Comparison of ENCODE assay signal across 25 cellular contexts in genomic region chr1:185096531-185096930, GRCh38. TPM values are rescaled to one million over a fixed set of nuclear protein-coding genes. Genes with fewer than 3 reads are reported as not detected.
DNase-seq lines count a peak whose midpoint lies in the region; ATAC-seq and TF ChIP-seq lines count a peak whose summit lies in the region.
"Had no signal": no experiment of that assay in that cellular context is flagged by ENCODE, and none has a peak within 500 bp of the region (broad histone marks: within the 10 kb centered on the region; RNA-seq: fewer than 3 reads in every experiment).

No MANE protein-coding gene starts in this region.

- H3K9me3 Mint-ChIP-seq in MCF 10A (ENCODE audit: unreplicated experiment): no peaks in the 10 kb centered on the region
- no peaks in the 10 kb centered on the region for H3K9me3 Mint-ChIP-seq in endodermal cell
- H3K9me3 Mint-ChIP-seq: natural killer cell treated with Interleukin-12 subunit alpha and Interleukin-12 subunit beta and Interleukin-15 and Interleukin-18, amount 100 ng/mL, for 72 hours; stimulated activated memory B cell treated with anti-CD40 and anti-IgM and Interleukin-4, amounts not matched to agents 10 μg/mL and 1 μg/mL and 100 μg/mL, for 72 hours had no signal

- no TSS peak for BruUV-seq in MCF 10A (replicated peaks; lab: Mats Ljungman, UMichigan)

- H3K36me3 Mint-ChIP-seq in MCF 10A (ENCODE audit: insufficient read depth, unreplicated experiment) (peaks cover 31% of the 10 kb centered on the region), endodermal cell (ENCODE audit: low read depth) (peaks cover 74% of the 10 kb centered on the region)

- no peak overlapping the region for H3K4me3 ChIP-seq in breast epithelium
- no peak overlapping the region for H3K4me3 ChIP-seq in fibroblast of the aortic adventitia (ENCODE audit: low read depth, low read length)
- H3K4me3 ChIP-seq in endodermal cell (ENCODE audit: low read length): no peak overlapping the region
- no peak overlapping the region for H3K4me3 ChIP-seq in trophoblast cell (ENCODE audit: low read depth, low read length)
- H3K4me3 ChIP-seq: lung, Peyer's patch, upper lobe of right lung had no signal

- H3K79me1 ChIP-seq in trophoblast cell (ENCODE audit: low read length): no peaks in the 10 kb centered on the region

- H3K79me2 ChIP-seq in trophoblast cell (ENCODE audit: control insufficient read depth, insufficient read depth, low read length, poor library complexity): no peaks in the 10 kb centered on the region

- CTCF ChIA-PET in MCF 10A (lab: Yijun Ruan, JAX): no interaction called here

- H3K4ac ChIP-seq in trophoblast cell (ENCODE audit: low read depth, low read length): no peak overlapping the region

- intact Hi-C loops in MCF 10A (cut with micrococcal nuclease) (no loop called here), breast epithelium (cut with DNase I; ENCODE audit: low total_unique reads) (no loop called here)

- H3K27ac Mint-ChIP-seq in MCF 10A (ENCODE audit: low read depth, unreplicated experiment) (peak overlapping the region; percentile 57), endodermal cell (no peak overlapping the region)
- H3K27ac Mint-ChIP-seq: activated CD4-positive, alpha-beta T cell treated with anti-CD3 and anti-CD28 coated beads for 36 hours; activated naive CD8-positive, alpha-beta T cell; natural killer cell treated with Interleukin-12 subunit alpha and Interleukin-12 subunit beta and Interleukin-15 and Interleukin-18, amount 100 ng/mL, for 72 hours; stimulated activated memory B cell treated with anti-CD40 and anti-IgM and Interleukin-4, amounts not matched to agents 10 μg/mL and 1 μg/mL and 100 μg/mL, for 72 hours had no signal

- H3K4me3 Mint-ChIP-seq in MCF 10A (ENCODE audit: unreplicated experiment) (no peak overlapping the region), endodermal cell (no peak overlapping the region)
- H3K4me3 Mint-ChIP-seq: activated CD4-positive, alpha-beta T cell treated with anti-CD3 and anti-CD28 coated beads for 36 hours; activated naive CD8-positive, alpha-beta T cell; natural killer cell treated with Interleukin-12 subunit alpha and Interleukin-12 subunit beta and Interleukin-15 and Interleukin-18, amount 100 ng/mL, for 72 hours; stimulated activated memory B cell treated with anti-CD40 and anti-IgM and Interleukin-4, amounts not matched to agents 10 μg/mL and 1 μg/mL and 100 μg/mL, for 72 hours had no signal

- H3K27ac ChIP-seq in breast epithelium (no peak overlapping the region), endodermal cell (ENCODE audit: low read depth, low read length) (no peak overlapping the region), trophoblast cell (ENCODE audit: low read depth, low read length) (no peak overlapping the region)
- H3K27ac ChIP-seq: C4-2B, Peyer's patch, upper lobe of right lung had no signal

- POLR2A ChIA-PET in MCF 10A (lab: Yijun Ruan, JAX): interaction anchor here (0.6 to 1.3 kb wide), 3 partner anchors 19 to 56 kb away, joined by 3 to 4 read pairs (median 4); no protein-coding TSS in a partner anchor

- no peak overlapping the region for H2BK120ac ChIP-seq in trophoblast cell (ENCODE audit: insufficient read depth, low read length, poor library complexity)

- H4K12ac ChIP-seq in trophoblast cell (ENCODE audit: low read depth, low read length): no peak overlapping the region

- H2BK12ac ChIP-seq in trophoblast cell (ENCODE audit: low read length): no peak overlapping the region

- H3K23ac ChIP-seq in trophoblast cell (ENCODE audit: low read length): no peak overlapping the region

- H3K36me3 ChIP-seq in breast epithelium: no peaks in the 10 kb centered on the region
- peaks cover 83% of the 10 kb centered on the region for H3K36me3 ChIP-seq in endodermal cell (ENCODE audit: control insufficient read depth, insufficient read depth, low read length)
- H3K36me3 ChIP-seq in trophoblast cell (ENCODE audit: control insufficient read depth in 1 of 2, insufficient read depth in 2 of 2, low read length in 2 of 2): peaks cover 4 to 7% of the 10 kb centered on the region in 2 experiments

- no peak overlapping the region for H2BK5ac ChIP-seq in trophoblast cell (ENCODE audit: low read depth, low read length, poor library complexity)

- H3K9me3 ChIP-seq in breast epithelium (no peaks in the 10 kb centered on the region), endodermal cell (ENCODE audit: control insufficient read depth, low read length) (no peaks in the 10 kb centered on the region), trophoblast cell (ENCODE audit: insufficient read depth, low read depth, low read length) (no peaks in the 10 kb centered on the region)
- H3K9me3 ChIP-seq: Peyer's patch, upper lobe of right lung had no signal

- no peak overlapping the region for H4K91ac ChIP-seq in trophoblast cell (ENCODE audit: low read depth, low read length)

- no peak overlapping the region for H3K4me2 ChIP-seq in trophoblast cell (ENCODE audit: low read length)

- DNase-seq in MCF 10A (ENCODE audit: unreplicated experiment): peak; percentile 24
- no peak for DNase-seq in breast epithelium (ENCODE audit: low spot score in 2 of 2)
- DNase-seq in dermis blood vessel endothelial cell: peak; percentile 68
- DNase-seq in fibroblast of the aortic adventitia (ENCODE audit: low read depth): peak; percentile 24
- DNase-seq in endodermal cell: no peak
- no peak for DNase-seq in trophoblast cell
- DNase-seq in activated naive CD4-positive, alpha-beta T cell treated with anti-CD3 and anti-CD28 coated beads, Interleukin-2, amount 50 U/mL, for 16 hours: no peak
- DNase-seq: activated CD4-positive, alpha-beta T cell treated with anti-CD3 and anti-CD28 coated beads for 36 hours; activated effector memory CD4-positive, alpha-beta T cell treated with Interleukin-2 at 50 U/mL for 16 hours; caudate nucleus; COR-L47; GDM1; MV-4-11; NCI-H146; NCI-H345; Peyer's patch; SIG-M5; upper lobe of right lung had no signal

- no peaks in the 10 kb centered on the region for H3K27me3 ChIP-seq in breast epithelium
- H3K27me3 ChIP-seq in endodermal cell (ENCODE audit: control insufficient read depth, insufficient read depth, low read length, poor library complexity, severe bottlenecking): no peaks in the 10 kb centered on the region
- no peaks in the 10 kb centered on the region for H3K27me3 ChIP-seq in trophoblast cell (ENCODE audit: insufficient read depth, low read length)
- H3K27me3 ChIP-seq: Peyer's patch, upper lobe of right lung had no signal

- H4K8ac ChIP-seq in trophoblast cell (ENCODE audit: low read depth, low read length): no peak overlapping the region

- no peak for TF ChIP-seq CTCF in MCF 10A (IDR thresholded peaks at IDR 0.05; ENCODE audit: unreplicated experiment)
- TF ChIP-seq CTCF in breast epithelium (IDR thresholded peaks at IDR 0.05): no peak
- TF ChIP-seq CTCF in fibroblast of the aortic adventitia (IDR thresholded peaks at IDR 0.05; ENCODE audit: insufficient read depth, low read length): no peak
- no peak for TF ChIP-seq CTCF in endodermal cell (conservative IDR thresholded peaks at IDR 0.05)

- WGBS in endodermal cell (ENCODE audit: insufficient coverage in 1 of 2, insufficient read length in 1 of 2), 2 experiments: 97% methylated on average over 2 of the region's 2 CpGs; no CpG with 5 or more reads in 1 of the 2 experiments
- WGBS in trophoblast cell (ENCODE audit: extremely low coverage, insufficient coverage, insufficient read length): no CpG with 5 or more reads among the region's 2 CpGs

- no peaks in the 10 kb centered on the region for H3K4me1 ChIP-seq in breast epithelium
- H3K4me1 ChIP-seq in endodermal cell (ENCODE audit: control insufficient read depth, insufficient read depth, low read length): no peaks in the 10 kb centered on the region
- H3K4me1 ChIP-seq in trophoblast cell (ENCODE audit: control insufficient read depth in 1 of 2, insufficient read depth in 2 of 2, low read length in 2 of 2): no peaks in the 10 kb centered on the region
- H3K4me1 ChIP-seq: Peyer's patch, upper lobe of right lung had no signal

- peaks cover 11% of the 10 kb centered on the region for H3K4me1 Mint-ChIP-seq in MCF 10A (ENCODE audit: insufficient read depth, unreplicated experiment)
- no peaks in the 10 kb centered on the region for H3K4me1 Mint-ChIP-seq in endodermal cell
- H3K4me1 Mint-ChIP-seq: activated CD4-positive, alpha-beta T cell treated with anti-CD3 and anti-CD28 coated beads for 36 hours; stimulated activated memory B cell treated with anti-CD40 and anti-IgM and Interleukin-4, amounts not matched to agents 10 μg/mL and 1 μg/mL and 100 μg/mL, for 72 hours had no signal

- H3K18ac ChIP-seq in trophoblast cell (ENCODE audit: low read length): no peak overlapping the region

- no peak for TF ChIP-seq POLR2A in breast epithelium (IDR thresholded peaks at IDR 0.05)

- H3K27me3 Mint-ChIP-seq in MCF 10A (ENCODE audit: insufficient read depth, unreplicated experiment) (no peaks in the 10 kb centered on the region), endodermal cell (ENCODE audit: insufficient read depth) (no peaks in the 10 kb centered on the region)
- H3K27me3 Mint-ChIP-seq: activated CD4-positive, alpha-beta T cell treated with anti-CD3 and anti-CD28 coated beads for 36 hours; activated naive CD8-positive, alpha-beta T cell; natural killer cell treated with Interleukin-12 subunit alpha and Interleukin-12 subunit beta and Interleukin-15 and Interleukin-18, amount 100 ng/mL, for 72 hours; stimulated activated memory B cell treated with anti-CD40 and anti-IgM and Interleukin-4, amounts not matched to agents 10 μg/mL and 1 μg/mL and 100 μg/mL, for 72 hours had no signal

- no peak overlapping the region for H3K14ac ChIP-seq in trophoblast cell (ENCODE audit: low read length)

- no peak for ATAC-seq in HG02840 (IDR thresholded peaks at IDR 0.05; ENCODE audit: low FRiP score, unreplicated experiment)
- ATAC-seq: activated CD4-positive, alpha-beta T cell treated with anti-CD3 and anti-CD28 coated beads for 36 hours; HCT116; natural killer cell treated with Interleukin-12 subunit alpha and Interleukin-12 subunit beta and Interleukin-15 and Interleukin-18, amount 100 ng/mL, for 72 hours; stimulated activated memory B cell treated with anti-CD40 and anti-IgM and Interleukin-4, amounts not matched to agents 10 μg/mL and 1 μg/mL and 100 μg/mL, for 72 hours; upper lobe of right lung had no signal

- H2AFZ ChIP-seq in trophoblast cell (ENCODE audit: insufficient read depth, low read length, poor library complexity): no peak overlapping the region

- H3K9ac ChIP-seq in endodermal cell (ENCODE audit: extremely low read depth, low read length, poor library complexity, severe bottlenecking): no peak overlapping the region
- H3K9ac ChIP-seq in trophoblast cell (ENCODE audit: low read length): no peak overlapping the region

- H2AK5ac ChIP-seq in trophoblast cell (ENCODE audit: low read length): no peak overlapping the region

RNA-seq across cellular contexts. Expression of gene RNF2, which starts 51.2 kb away (rescaled TPM):
- total RNA-seq in MCF 10A (2022) (18.6 and 19.0 TPM in 2 replicates), breast epithelium (10 to 100 TPM; 17.1 to 28.7 (median 20.3) TPM), dermis blood vessel endothelial cell (25.2 and 72.0 TPM in 2 replicates), fibroblast of the aortic adventitia (ENCODE audit: low replicate concordance) (17.7 and 27.0 TPM in 2 replicates), endodermal cell (10 to 100 TPM; 61.1 to 66.9 TPM)
- polyA plus RNA-seq in endodermal cell (2013, experiment 1 of 2): 53.1 TPM
- polyA plus RNA-seq in endodermal cell (2013, experiment 2 of 2): 49.7 TPM
- 39.0 and 41.8 TPM in 2 replicates for polyA plus RNA-seq in trophoblast cell (2013)

Comparison
In these comparisons a context has a peak if more than half of its experiments do, and no peak if none do; other contexts are left out.
1. DNase-seq: peak in MCF 10A (single experiment), dermis blood vessel endothelial cell (single experiment) and fibroblast of the aortic adventitia (single experiment); none in breast epithelium (0 of 2), endodermal cell (single experiment), trophoblast cell (0 of 2) and activated naive CD4-positive, alpha-beta T cell treated with anti-CD3 and anti-CD28 coated beads, Interleukin-2, amount 50 U/mL, for 16 hours (single experiment).